Comparison of ENCODE assay signal across 9 cellular contexts in genomic region chr10:59970396-59971368, GRCh38.
DNase-seq lines count a peak whose midpoint lies in the region; ATAC-seq and FAIRE-seq lines count a peak whose summit lies in the region.
"Had no signal": no experiment of that assay in that cellular context is flagged by ENCODE, and none has a peak within 500 bp of the region (broad histone marks: within the 10 kb centered on the region; RNA-seq: fewer than 3 reads in every experiment).

No MANE protein-coding gene starts in this region.

- FAIRE-seq in small intestine (lab: Jason Lieb, UNC) = no peak

- WGBS in small intestine, 3 donors = 68 to 86% (median 83%) methylated on average over 5 of the region's 5 CpGs

- H3K9me3 ChIP-seq in Karpas-422 (ENCODE audit: low read length) = no peaks in the 10 kb centered on the region
- no peaks in the 10 kb centered on the region for H3K9me3 ChIP-seq in neuron (ENCODE audit: low read length)
- H3K9me3 ChIP-seq in small intestine (ENCODE audit: control insufficient read depth, low read depth) = no peaks in the 10 kb centered on the region

- H2AFZ ChIP-seq in Karpas-422 (ENCODE audit: low read length) = peak overlapping the region; percentile 84
- H2AFZ ChIP-seq in neuron (ENCODE audit: low read depth, low read length) = peak overlapping the region; percentile 13

- ATAC-seq in GM19035 (IDR thresholded peaks at IDR 0.05; ENCODE audit: unreplicated experiment) (peak; percentile 50), HG02623 (IDR thresholded peaks at IDR 0.05; ENCODE audit: unreplicated experiment) (peak; percentile 82)

- peaks cover 44% of the 10 kb centered on the region for H3K4me1 ChIP-seq in Karpas-422 (ENCODE audit: low read length)
- no peaks in the 10 kb centered on the region for H3K4me1 ChIP-seq in neuron (ENCODE audit: insufficient read depth, low read length)
- peaks cover 0 to 2% of the 10 kb centered on the region in 2 donors for H3K4me1 ChIP-seq in small intestine (ENCODE audit: control insufficient read depth in 2 of 2, insufficient read depth in 1 of 2, low read depth in 1 of 2, low read length in 1 of 2)

- no peaks in the 10 kb centered on the region for H3K79me2 ChIP-seq in Karpas-422 (ENCODE audit: low read length)

- H3K4me2 ChIP-seq in Karpas-422 (ENCODE audit: low read depth, low read length, poor library complexity, severe bottlenecking) = peak overlapping the region; percentile 66

- H3K4me3 ChIP-seq in Karpas-422 (ENCODE audit: low read length) = peak overlapping the region; percentile 39
- no peak overlapping the region for H3K4me3 ChIP-seq in neuron (ENCODE audit: low read length)
- no peak overlapping the region for H3K4me3 ChIP-seq in small intestine (ENCODE audit: low read depth in 1 of 2, low read length in 2 of 2)
- H3K4me3 ChIP-seq: cardiac muscle cell had no signal

- H3K36me3 ChIP-seq in Karpas-422 (ENCODE audit: insufficient read depth, low read length) = no peaks in the 10 kb centered on the region
- no peaks in the 10 kb centered on the region for H3K36me3 ChIP-seq in neuron (ENCODE audit: insufficient read depth, low read length)
- no peaks in the 10 kb centered on the region for H3K36me3 ChIP-seq in small intestine (ENCODE audit: control insufficient read depth in 2 of 2, insufficient read depth in 2 of 2, low read length in 2 of 2)
- H3K36me3 ChIP-seq: cardiac muscle cell had no signal

- H3K9me2 ChIP-seq in Karpas-422 (replicated peaks; ENCODE audit: insufficient read depth, low read length) = no peaks in the 10 kb centered on the region

- H3K27me3 ChIP-seq in Karpas-422 (ENCODE audit: low read length) (no peaks in the 10 kb centered on the region), neuron (ENCODE audit: insufficient read depth, low read length) (no peaks in the 10 kb centered on the region), small intestine (ENCODE audit: control insufficient read depth in 2 of 2, insufficient read depth in 2 of 2, low read length in 2 of 2) (no peaks in the 10 kb centered on the region)
- H3K27me3 ChIP-seq: cardiac muscle cell had no signal

- peak; percentile 83 for DNase-seq in Karpas-422
- no peak for DNase-seq in 8988T
- DNase-seq in RPMI8226 = no peak
- DNase-seq in small intestine = no peak
- DNase-seq in activated CD4-positive, CD25-positive, alpha-beta regulatory T cell (lab: John Stamatoyannopoulos, UW) = no peak

- H3K9ac ChIP-seq in Karpas-422 (ENCODE audit: low read length) = peak overlapping the region; percentile 59

- H4K20me1 ChIP-seq in Karpas-422 (ENCODE audit: insufficient read depth, low read depth, low read length) = no peaks in the 10 kb centered on the region

- peak overlapping the region; percentile 94 for H3K27ac ChIP-seq in Karpas-422 (ENCODE audit: low read length)
- no peak overlapping the region for H3K27ac ChIP-seq in small intestine (ENCODE audit: low read depth in 1 of 2, low read length in 1 of 2)
- H3K27ac ChIP-seq: cardiac muscle cell had no signal
